Comparison of ENCODE assay signal across 9 cellular contexts in the genomic region with DNA sequence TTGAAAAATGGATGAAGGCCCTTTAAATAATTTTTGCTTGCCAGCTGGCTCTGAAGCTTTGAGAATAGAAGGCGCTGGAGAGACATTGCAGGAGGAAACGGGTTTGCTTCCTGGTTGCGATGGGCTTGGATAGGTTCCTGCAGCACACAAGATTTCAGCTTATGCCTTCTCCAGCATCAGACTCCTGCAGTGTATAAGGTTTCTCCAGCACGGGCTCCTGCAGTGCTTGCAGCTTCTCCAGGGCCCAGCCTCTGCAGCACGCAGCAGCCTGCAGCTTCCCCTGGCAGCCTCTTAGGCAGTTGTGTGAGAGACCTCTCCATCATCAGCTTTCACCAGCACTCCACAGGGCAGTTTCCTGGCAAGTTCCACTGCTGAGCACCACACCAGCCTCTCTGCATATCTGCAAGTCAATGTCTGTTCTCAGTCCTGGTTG.
DNase-seq lines count a peak whose midpoint lies in the region; ATAC-seq and TF ChIP-seq lines count a peak whose summit lies in the region.
"Had no signal": no experiment of that assay in that cellular context is flagged by ENCODE, and none has a peak within 500 bp of the region (broad histone marks: within the 10 kb centered on the region; RNA-seq: fewer than 3 reads in every experiment).

No MANE protein-coding gene starts in this region.

- CTCF ChIA-PET in WTC11 (lab: Charles Lee), result interaction anchor here (0.6 to 1.5 kb wide), 4 partner anchors 19 to 326 kb away, joined by 3 to 5 read pairs (median 4); no protein-coding TSS in a partner anchor

- H3K9ac ChIP-seq in smooth muscle cell (ENCODE audit: low read depth), result no peak overlapping the region

- POLR2A ChIA-PET in WTC11 (lab: Charles Lee), result no interaction called here

- 40% methylated on average over 5 of the region's 5 CpGs for WGBS in smooth muscle cell (ENCODE audit: low lambda C conversion rate)

- TF ChIP-seq CTCF in WTC11 (IDR thresholded peaks at IDR 0.05) (no peak), right atrium auricular region (IDR thresholded peaks at IDR 0.05) (no peak), smooth muscle cell (IDR thresholded peaks at IDR 0.05; ENCODE audit: borderline replicate concordance, insufficient read depth, poor library complexity, severe bottlenecking) (no peak)

- no peak overlapping the region for H3K4me3 Mint-ChIP-seq in WTC11
- H3K4me3 Mint-ChIP-seq: activated CD4-positive, alpha-beta T cell treated with anti-CD3 and anti-CD28 coated beads, Interleukin-2, amount 10 ng/mL, durations not matched to agents 24 days and 14 days had no signal

- no peaks in the 10 kb centered on the region for H3K79me2 ChIP-seq in smooth muscle cell (ENCODE audit: low read depth)

- no peak overlapping the region for H3K27ac ChIP-seq in right atrium auricular region
- no peak overlapping the region for H3K27ac ChIP-seq in smooth muscle cell (ENCODE audit: low read depth)

- no peak overlapping the region for H3K27ac Mint-ChIP-seq in WTC11
- H3K27ac Mint-ChIP-seq: activated CD4-positive, alpha-beta T cell treated with anti-CD3 and anti-CD28 coated beads, Interleukin-2, amount 10 ng/mL, durations not matched to agents 24 days and 14 days had no signal

- H3K36me3 ChIP-seq in right atrium auricular region (no peaks in the 10 kb centered on the region), smooth muscle cell (ENCODE audit: low read depth) (no peaks in the 10 kb centered on the region)

- H2AFZ ChIP-seq in smooth muscle cell (ENCODE audit: low read depth), result peak overlapping the region; percentile 10

- H3K36me3 Mint-ChIP-seq in WTC11, result no peaks in the 10 kb centered on the region

- no peak overlapping the region for H3K4me2 ChIP-seq in smooth muscle cell

- no peaks in the 10 kb centered on the region for H3K27me3 Mint-ChIP-seq in WTC11 (ENCODE audit: low read depth)

- peaks cover 9% of the 10 kb centered on the region for H3K9me3 Mint-ChIP-seq in WTC11
- H3K9me3 Mint-ChIP-seq: activated CD4-positive, alpha-beta T cell treated with anti-CD3 and anti-CD28 coated beads, Interleukin-2, amount 10 ng/mL, durations not matched to agents 24 days and 14 days had no signal

- H3K27me3 ChIP-seq in right atrium auricular region (no peaks in the 10 kb centered on the region), smooth muscle cell (ENCODE audit: low read depth) (no peaks in the 10 kb centered on the region)

- DNase-seq in M059J (ENCODE audit: low read depth), result peak; percentile 47
- DNase-seq in WTC11 (ENCODE audit: low spot score), result peak; percentile 29
- peak; percentile 59 for DNase-seq in right atrium auricular region (ENCODE audit: low spot score)
- DNase-seq in smooth muscle cell (lab: John Stamatoyannopoulos, UW; ENCODE audit: unreplicated experiment), result no peak
- DNase-seq in SIG-M5 treated with dmso at 0.1 percent for 504 hours (lab: John Stamatoyannopoulos, UW; ENCODE audit: unreplicated experiment), result no peak
- DNase-seq in 8988T, result no peak
- DNase-seq in NOMO-1 treated with dmso at 0.1 percent for 144 hours (lab: John Stamatoyannopoulos, UW; ENCODE audit: unreplicated experiment), result no peak
- DNase-seq: activated CD4-positive, alpha-beta T cell treated with anti-CD3 and anti-CD28 coated beads, Interleukin-2, amount 10 ng/mL, durations not matched to agents 24 days and 14 days had no signal

- peaks cover 18% of the 10 kb centered on the region for H3K4me1 Mint-ChIP-seq in WTC11
- H3K4me1 Mint-ChIP-seq: activated CD4-positive, alpha-beta T cell treated with anti-CD3 and anti-CD28 coated beads, Interleukin-2, amount 10 ng/mL, durations not matched to agents 24 days and 14 days had no signal

- H3K4me3 ChIP-seq in right atrium auricular region (peak overlapping the region in 1 of 2 donors; percentile 1), smooth muscle cell (no peak overlapping the region)

- H4K20me1 ChIP-seq in smooth muscle cell (ENCODE audit: low read depth), result no peaks in the 10 kb centered on the region

- H3K4me1 ChIP-seq in right atrium auricular region, result peaks cover 0 to 7% of the 10 kb centered on the region in 2 donors
- H3K4me1 ChIP-seq in smooth muscle cell (ENCODE audit: low read depth), result no peaks in the 10 kb centered on the region

- H3K9me3 ChIP-seq in right atrium auricular region (no peaks in the 10 kb centered on the region), smooth muscle cell (replicated peaks; ENCODE audit: low read depth) (no peaks in the 10 kb centered on the region)

- H3F3A ChIP-seq in smooth muscle cell (ENCODE audit: low read depth), result peaks cover 5% of the 10 kb centered on the region

- peak; percentile 94 for ATAC-seq in WTC11
- ATAC-seq in HG02763 (IDR thresholded peaks at IDR 0.05; ENCODE audit: unreplicated experiment), result no peak

TF ChIP-seq in WTC11, 78 proteins besides CTCF, POLR2A, EP300 and RAD21:
- TF ChIP-seq, protein P1, sequence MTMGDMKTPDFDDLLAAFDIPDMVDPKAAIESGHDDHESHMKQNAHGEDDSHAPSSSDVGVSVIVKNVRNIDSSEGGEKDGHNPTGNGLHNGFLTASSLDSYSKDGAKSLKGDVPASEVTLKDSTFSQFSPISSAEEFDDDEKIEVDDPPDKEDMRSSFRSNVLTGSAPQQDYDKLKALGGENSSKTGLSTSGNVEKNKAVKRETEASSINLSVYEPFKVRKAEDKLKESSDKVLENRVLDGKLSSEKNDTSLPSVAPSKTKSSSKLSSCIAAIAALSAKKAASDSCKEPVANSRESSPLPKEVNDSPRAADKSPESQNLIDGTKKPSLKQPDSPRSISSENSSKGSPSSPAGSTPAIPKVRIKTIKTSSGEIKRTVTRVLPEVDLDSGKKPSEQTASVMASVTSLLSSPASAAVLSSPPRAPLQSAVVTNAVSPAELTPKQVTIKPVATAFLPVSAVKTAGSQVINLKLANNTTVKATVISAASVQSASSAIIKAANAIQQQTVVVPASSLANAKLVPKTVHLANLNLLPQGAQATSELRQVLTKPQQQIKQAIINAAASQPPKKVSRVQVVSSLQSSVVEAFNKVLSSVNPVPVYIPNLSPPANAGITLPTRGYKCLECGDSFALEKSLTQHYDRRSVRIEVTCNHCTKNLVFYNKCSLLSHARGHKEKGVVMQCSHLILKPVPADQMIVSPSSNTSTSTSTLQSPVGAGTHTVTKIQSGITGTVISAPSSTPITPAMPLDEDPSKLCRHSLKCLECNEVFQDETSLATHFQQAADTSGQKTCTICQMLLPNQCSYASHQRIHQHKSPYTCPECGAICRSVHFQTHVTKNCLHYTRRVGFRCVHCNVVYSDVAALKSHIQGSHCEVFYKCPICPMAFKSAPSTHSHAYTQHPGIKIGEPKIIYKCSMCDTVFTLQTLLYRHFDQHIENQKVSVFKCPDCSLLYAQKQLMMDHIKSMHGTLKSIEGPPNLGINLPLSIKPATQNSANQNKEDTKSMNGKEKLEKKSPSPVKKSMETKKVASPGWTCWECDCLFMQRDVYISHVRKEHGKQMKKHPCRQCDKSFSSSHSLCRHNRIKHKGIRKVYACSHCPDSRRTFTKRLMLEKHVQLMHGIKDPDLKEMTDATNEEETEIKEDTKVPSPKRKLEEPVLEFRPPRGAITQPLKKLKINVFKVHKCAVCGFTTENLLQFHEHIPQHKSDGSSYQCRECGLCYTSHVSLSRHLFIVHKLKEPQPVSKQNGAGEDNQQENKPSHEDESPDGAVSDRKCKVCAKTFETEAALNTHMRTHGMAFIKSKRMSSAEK (CRISPR knock-in tag; IDR thresholded peaks at IDR 0.05; ENCODE audit: borderline replicate concordance), result no peak
- peak; percentile 73; the same call in 1 of the 2 replicates for TF ChIP-seq ZNF317 (CRISPR knock-in tag; IDR thresholded peaks at IDR 0.05; ENCODE audit: borderline replicate concordance, low read depth)
- TF ChIP-seq ZNF219 (CRISPR knock-in tag; IDR thresholded peaks at IDR 0.05; ENCODE audit: borderline replicate concordance), result no peak
- TF ChIP-seq ATF6 (CRISPR knock-in tag; IDR thresholded peaks at IDR 0.05), result no peak

Comparison
In these comparisons a context has a peak if more than half of its experiments do, and no peak if none do; other contexts are left out.
1. DNase-seq: peak in M059J (single experiment), WTC11 (single experiment) and right atrium auricular region (single experiment); none in smooth muscle cell (single experiment), SIG-M5 treated with dmso at 0.1 percent for 504 hours (single experiment), 8988T (single experiment) and NOMO-1 treated with dmso at 0.1 percent for 144 hours (single experiment).